ENCODE assay signal across 1 cellular context in the genomic region with DNA sequence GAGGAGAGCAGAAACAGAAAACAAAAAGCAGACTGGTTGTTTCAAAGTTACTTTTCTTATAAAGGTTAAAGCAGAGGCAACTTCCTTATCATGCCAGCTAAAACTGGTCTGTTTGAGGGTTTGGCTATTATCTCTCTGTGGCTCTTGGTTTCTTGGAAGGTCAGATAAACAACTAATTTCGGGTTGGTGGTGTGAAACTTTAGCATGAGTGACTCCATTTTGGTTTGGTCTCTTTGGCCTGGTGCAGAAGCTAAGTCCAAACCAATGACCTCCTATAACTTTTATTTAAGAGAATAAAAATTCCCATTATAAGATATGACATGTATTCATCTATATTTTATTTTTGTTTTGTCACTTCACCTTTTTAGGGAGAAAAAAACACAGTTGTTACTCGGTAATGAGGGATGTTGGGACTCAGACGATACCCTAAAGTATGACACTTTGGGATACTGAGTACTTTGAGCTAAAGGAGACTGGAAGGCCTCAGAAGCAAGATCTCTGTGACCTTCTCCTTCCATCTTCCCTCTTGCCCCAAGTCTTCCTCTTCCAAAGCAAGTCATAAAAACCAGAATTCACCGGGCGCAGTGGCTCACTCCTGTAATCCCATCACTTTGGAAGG.
TF ChIP-seq lines count a peak whose summit lies in the region.

No MANE protein-coding gene starts in this region.

TF ChIP-seq in K562, 482 proteins besides CTCF, POLR2A, EP300 and RAD21 (continued from another document and continues in another):
- TF ChIP-seq PML (IDR thresholded peaks at IDR 0.05; ENCODE audit: low read length) (no peak), NR1H2 (CRISPR knock-in tag; IDR thresholded peaks at IDR 0.05) (no peak), KAT2B (IDR thresholded peaks at IDR 0.05; ENCODE audit: low read depth, low read length) (no peak), CBX3 (IDR thresholded peaks at IDR 0.05; ENCODE audit: borderline replicate concordance in 1 of 2, low read length in 2 of 2) (no peak), TCFL5 (CRISPR knock-in tag; conservative IDR thresholded peaks at IDR 0.05) (peak; percentile 96), ZNF12 (CRISPR knock-in tag; IDR thresholded peaks at IDR 0.05) (no peak), RFX5 (IDR thresholded peaks at IDR 0.05; ENCODE audit: low read depth, low read length) (no peak), CHD4 (IDR thresholded peaks at IDR 0.05; ENCODE audit: insufficient read depth, insufficient replicate concordance, low read depth, low read length, poor library complexity, severe bottlenecking) (no peak), U2AF2 (optimal IDR thresholded peaks at IDR 0.05; ENCODE audit: low read depth, low read length) (no peak), SETDB1 (IDR thresholded peaks at IDR 0.05; ENCODE audit: low read length) (no peak), MCM3 (IDR thresholded peaks at IDR 0.05) (no peak), GTF2F1 (IDR thresholded peaks at IDR 0.05; ENCODE audit: low read depth, low read length) (no peak), RB1 (IDR thresholded peaks at IDR 0.05; ENCODE audit: low read depth) (no peak), CBFA2T2 (conservative IDR thresholded peaks at IDR 0.05) (0 out of 2 replicates have a peak, but pooled peaks have one; percentile 30), ZNF263 (CRISPR knock-in tag; IDR thresholded peaks at IDR 0.05; ENCODE audit: borderline replicate concordance) (no peak), CBX8 (IDR thresholded peaks at IDR 0.05; ENCODE audit: borderline replicate concordance, extremely low read depth, low read depth, low read length, poor library complexity, severe bottlenecking) (no peak), ZNF253 (CRISPR knock-in tag; conservative IDR thresholded peaks at IDR 0.05) (0 out of 2 replicates have a peak, but pooled peaks have one; percentile 64), ZNF444 (CRISPR knock-in tag; IDR thresholded peaks at IDR 0.05) (peak; percentile 99), ZNF3 (CRISPR knock-in tag; IDR thresholded peaks at IDR 0.05) (no peak), ZNF584 (CRISPR knock-in tag; IDR thresholded peaks at IDR 0.05; ENCODE audit: low read depth) (peak; percentile 99), ZFP30 (CRISPR knock-in tag; IDR thresholded peaks at IDR 0.05; ENCODE audit: borderline replicate concordance) (no peak), SNIP1 (IDR thresholded peaks at IDR 0.05; ENCODE audit: low read depth) (no peak), TGIF2 (CRISPR knock-in tag; IDR thresholded peaks at IDR 0.05) (no peak), GATAD2A (IDR thresholded peaks at IDR 0.05) (peak; percentile 94; the same call in 1 of the 2 replicates), HMG20B (CRISPR knock-in tag; IDR thresholded peaks at IDR 0.05) (no peak), SIX5 (IDR thresholded peaks at IDR 0.05; ENCODE audit: borderline replicate concordance in 1 of 2, insufficient read depth in 1 of 2, low read depth in 1 of 2, low read length in 2 of 2) (no peak), ZNF232 (CRISPR knock-in tag; IDR thresholded peaks at IDR 0.05) (no peak), MCM5 (IDR thresholded peaks at IDR 0.05; ENCODE audit: low read depth) (no peak), SNRNP70 (optimal IDR thresholded peaks at IDR 0.05; ENCODE audit: low read depth, low read length) (no peak), SMARCC2 (IDR thresholded peaks at IDR 0.05; ENCODE audit: low read depth) (no peak), DPF2 (IDR thresholded peaks at IDR 0.05) (peak; percentile 44; the same call in 1 of the 2 replicates)
- TF ChIP-seq, protein P1, sequence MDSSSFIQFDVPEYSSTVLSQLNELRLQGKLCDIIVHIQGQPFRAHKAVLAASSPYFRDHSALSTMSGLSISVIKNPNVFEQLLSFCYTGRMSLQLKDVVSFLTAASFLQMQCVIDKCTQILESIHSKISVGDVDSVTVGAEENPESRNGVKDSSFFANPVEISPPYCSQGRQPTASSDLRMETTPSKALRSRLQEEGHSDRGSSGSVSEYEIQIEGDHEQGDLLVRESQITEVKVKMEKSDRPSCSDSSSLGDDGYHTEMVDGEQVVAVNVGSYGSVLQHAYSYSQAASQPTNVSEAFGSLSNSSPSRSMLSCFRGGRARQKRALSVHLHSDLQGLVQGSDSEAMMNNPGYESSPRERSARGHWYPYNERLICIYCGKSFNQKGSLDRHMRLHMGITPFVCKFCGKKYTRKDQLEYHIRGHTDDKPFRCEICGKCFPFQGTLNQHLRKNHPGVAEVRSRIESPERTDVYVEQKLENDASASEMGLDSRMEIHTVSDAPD (CRISPR knock-in tag; IDR thresholded peaks at IDR 0.05) = peak; percentile 95
- TF ChIP-seq, protein P2, sequence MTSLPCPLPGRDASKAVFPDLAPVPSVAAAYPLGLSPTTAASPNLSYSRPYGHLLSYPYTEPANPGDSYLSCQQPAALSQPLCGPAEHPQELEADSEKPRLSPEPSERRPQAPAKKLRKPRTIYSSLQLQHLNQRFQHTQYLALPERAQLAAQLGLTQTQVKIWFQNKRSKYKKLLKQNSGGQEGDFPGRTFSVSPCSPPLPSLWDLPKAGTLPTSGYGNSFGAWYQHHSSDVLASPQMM (CRISPR knock-in tag; IDR thresholded peaks at IDR 0.05) = 0 out of 2 replicates have a peak, but pooled peaks have one; percentile 57
- TF ChIP-seq, protein P3, sequence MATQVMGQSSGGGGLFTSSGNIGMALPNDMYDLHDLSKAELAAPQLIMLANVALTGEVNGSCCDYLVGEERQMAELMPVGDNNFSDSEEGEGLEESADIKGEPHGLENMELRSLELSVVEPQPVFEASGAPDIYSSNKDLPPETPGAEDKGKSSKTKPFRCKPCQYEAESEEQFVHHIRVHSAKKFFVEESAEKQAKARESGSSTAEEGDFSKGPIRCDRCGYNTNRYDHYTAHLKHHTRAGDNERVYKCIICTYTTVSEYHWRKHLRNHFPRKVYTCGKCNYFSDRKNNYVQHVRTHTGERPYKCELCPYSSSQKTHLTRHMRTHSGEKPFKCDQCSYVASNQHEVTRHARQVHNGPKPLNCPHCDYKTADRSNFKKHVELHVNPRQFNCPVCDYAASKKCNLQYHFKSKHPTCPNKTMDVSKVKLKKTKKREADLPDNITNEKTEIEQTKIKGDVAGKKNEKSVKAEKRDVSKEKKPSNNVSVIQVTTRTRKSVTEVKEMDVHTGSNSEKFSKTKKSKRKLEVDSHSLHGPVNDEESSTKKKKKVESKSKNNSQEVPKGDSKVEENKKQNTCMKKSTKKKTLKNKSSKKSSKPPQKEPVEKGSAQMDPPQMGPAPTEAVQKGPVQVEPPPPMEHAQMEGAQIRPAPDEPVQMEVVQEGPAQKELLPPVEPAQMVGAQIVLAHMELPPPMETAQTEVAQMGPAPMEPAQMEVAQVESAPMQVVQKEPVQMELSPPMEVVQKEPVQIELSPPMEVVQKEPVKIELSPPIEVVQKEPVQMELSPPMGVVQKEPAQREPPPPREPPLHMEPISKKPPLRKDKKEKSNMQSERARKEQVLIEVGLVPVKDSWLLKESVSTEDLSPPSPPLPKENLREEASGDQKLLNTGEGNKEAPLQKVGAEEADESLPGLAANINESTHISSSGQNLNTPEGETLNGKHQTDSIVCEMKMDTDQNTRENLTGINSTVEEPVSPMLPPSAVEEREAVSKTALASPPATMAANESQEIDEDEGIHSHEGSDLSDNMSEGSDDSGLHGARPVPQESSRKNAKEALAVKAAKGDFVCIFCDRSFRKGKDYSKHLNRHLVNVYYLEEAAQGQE (CRISPR knock-in tag; IDR thresholded peaks at IDR 0.05; ENCODE audit: low read depth) = peak; percentile 82
- TF ChIP-seq, protein P4, sequence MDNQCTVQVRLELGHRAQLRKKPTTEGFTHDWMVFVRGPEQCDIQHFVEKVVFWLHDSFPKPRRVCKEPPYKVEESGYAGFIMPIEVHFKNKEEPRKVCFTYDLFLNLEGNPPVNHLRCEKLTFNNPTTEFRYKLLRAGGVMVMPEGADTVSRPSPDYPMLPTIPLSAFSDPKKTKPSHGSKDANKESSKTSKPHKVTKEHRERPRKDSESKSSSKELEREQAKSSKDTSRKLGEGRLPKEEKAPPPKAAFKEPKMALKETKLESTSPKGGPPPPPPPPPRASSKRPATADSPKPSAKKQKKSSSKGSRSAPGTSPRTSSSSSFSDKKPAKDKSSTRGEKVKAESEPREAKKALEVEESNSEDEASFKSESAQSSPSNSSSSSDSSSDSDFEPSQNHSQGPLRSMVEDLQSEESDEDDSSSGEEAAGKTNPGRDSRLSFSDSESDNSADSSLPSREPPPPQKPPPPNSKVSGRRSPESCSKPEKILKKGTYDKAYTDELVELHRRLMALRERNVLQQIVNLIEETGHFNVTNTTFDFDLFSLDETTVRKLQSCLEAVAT (IDR thresholded peaks at IDR 0.05) = no peak
- TF ChIP-seq, protein P5, sequence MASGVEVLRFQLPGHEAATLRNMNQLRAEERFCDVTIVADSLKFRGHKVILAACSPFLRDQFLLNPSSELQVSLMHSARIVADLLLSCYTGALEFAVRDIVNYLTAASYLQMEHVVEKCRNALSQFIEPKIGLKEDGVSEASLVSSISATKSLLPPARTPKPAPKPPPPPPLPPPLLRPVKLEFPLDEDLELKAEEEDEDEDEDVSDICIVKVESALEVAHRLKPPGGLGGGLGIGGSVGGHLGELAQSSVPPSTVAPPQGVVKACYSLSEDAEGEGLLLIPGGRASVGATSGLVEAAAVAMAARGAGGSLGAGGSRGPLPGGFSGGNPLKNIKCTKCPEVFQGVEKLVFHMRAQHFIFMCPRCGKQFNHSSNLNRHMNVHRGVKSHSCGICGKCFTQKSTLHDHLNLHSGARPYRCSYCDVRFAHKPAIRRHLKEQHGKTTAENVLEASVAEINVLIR (CRISPR knock-in tag; IDR thresholded peaks at IDR 0.05) = peak; percentile 87
- TF ChIP-seq, protein P6, sequence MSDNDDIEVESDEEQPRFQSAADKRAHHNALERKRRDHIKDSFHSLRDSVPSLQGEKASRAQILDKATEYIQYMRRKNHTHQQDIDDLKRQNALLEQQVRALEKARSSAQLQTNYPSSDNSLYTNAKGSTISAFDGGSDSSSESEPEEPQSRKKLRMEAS (CRISPR knock-in tag; IDR thresholded peaks at IDR 0.05) = no peak
- TF ChIP-seq, protein P7, sequence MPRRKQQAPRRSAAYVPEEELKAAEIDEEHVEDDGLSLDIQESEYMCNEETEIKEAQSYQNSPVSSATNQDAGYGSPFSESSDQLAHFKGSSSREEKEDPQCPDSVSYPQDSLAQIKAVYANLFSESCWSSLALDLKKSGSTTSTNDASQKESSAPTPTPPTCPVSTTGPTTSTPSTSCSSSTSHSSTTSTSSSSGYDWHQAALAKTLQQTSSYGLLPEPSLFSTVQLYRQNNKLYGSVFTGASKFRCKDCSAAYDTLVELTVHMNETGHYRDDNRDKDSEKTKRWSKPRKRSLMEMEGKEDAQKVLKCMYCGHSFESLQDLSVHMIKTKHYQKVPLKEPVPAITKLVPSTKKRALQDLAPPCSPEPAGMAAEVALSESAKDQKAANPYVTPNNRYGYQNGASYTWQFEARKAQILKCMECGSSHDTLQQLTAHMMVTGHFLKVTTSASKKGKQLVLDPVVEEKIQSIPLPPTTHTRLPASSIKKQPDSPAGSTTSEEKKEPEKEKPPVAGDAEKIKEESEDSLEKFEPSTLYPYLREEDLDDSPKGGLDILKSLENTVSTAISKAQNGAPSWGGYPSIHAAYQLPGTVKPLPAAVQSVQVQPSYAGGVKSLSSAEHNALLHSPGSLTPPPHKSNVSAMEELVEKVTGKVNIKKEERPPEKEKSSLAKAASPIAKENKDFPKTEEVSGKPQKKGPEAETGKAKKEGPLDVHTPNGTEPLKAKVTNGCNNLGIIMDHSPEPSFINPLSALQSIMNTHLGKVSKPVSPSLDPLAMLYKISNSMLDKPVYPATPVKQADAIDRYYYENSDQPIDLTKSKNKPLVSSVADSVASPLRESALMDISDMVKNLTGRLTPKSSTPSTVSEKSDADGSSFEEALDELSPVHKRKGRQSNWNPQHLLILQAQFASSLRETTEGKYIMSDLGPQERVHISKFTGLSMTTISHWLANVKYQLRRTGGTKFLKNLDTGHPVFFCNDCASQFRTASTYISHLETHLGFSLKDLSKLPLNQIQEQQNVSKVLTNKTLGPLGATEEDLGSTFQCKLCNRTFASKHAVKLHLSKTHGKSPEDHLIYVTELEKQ (CRISPR knock-in tag; IDR thresholded peaks at IDR 0.05) = peak; percentile 96
- TF ChIP-seq, protein P8, sequence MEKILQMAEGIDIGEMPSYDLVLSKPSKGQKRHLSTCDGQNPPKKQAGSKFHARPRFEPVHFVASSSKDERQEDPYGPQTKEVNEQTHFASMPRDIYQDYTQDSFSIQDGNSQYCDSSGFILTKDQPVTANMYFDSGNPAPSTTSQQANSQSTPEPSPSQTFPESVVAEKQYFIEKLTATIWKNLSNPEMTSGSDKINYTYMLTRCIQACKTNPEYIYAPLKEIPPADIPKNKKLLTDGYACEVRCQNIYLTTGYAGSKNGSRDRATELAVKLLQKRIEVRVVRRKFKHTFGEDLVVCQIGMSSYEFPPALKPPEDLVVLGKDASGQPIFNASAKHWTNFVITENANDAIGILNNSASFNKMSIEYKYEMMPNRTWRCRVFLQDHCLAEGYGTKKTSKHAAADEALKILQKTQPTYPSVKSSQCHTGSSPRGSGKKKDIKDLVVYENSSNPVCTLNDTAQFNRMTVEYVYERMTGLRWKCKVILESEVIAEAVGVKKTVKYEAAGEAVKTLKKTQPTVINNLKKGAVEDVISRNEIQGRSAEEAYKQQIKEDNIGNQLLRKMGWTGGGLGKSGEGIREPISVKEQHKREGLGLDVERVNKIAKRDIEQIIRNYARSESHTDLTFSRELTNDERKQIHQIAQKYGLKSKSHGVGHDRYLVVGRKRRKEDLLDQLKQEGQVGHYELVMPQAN (IDR thresholded peaks at IDR 0.05; ENCODE audit: borderline replicate concordance) = no peak
- TF ChIP-seq, protein P9, sequence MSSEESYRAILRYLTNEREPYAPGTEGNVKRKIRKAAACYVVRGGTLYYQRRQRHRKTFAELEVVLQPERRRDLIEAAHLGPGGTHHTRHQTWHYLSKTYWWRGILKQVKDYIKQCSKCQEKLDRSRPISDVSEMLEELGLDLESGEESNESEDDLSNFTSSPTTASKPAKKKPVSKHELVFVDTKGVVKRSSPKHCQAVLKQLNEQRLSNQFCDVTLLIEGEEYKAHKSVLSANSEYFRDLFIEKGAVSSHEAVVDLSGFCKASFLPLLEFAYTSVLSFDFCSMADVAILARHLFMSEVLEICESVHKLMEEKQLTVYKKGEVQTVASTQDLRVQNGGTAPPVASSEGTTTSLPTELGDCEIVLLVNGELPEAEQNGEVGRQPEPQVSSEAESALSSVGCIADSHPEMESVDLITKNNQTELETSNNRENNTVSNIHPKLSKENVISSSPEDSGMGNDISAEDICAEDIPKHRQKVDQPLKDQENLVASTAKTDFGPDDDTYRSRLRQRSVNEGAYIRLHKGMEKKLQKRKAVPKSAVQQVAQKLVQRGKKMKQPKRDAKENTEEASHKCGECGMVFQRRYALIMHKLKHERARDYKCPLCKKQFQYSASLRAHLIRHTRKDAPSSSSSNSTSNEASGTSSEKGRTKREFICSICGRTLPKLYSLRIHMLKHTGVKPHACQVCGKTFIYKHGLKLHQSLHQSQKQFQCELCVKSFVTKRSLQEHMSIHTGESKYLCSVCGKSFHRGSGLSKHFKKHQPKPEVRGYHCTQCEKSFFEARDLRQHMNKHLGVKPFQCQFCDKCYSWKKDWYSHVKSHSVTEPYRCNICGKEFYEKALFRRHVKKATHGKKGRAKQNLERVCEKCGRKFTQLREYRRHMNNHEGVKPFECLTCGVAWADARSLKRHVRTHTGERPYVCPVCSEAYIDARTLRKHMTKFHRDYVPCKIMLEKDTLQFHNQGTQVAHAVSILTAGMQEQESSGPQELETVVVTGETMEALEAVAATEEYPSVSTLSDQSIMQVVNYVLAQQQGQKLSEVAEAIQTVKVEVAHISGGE (CRISPR knock-in tag; IDR thresholded peaks at IDR 0.05) = peak in 1 of 3 experiments; percentile 95; a peak in 2 of 6 replicates
